Comparison of ENCODE assay signal across 11 cellular contexts in the genomic region with DNA sequence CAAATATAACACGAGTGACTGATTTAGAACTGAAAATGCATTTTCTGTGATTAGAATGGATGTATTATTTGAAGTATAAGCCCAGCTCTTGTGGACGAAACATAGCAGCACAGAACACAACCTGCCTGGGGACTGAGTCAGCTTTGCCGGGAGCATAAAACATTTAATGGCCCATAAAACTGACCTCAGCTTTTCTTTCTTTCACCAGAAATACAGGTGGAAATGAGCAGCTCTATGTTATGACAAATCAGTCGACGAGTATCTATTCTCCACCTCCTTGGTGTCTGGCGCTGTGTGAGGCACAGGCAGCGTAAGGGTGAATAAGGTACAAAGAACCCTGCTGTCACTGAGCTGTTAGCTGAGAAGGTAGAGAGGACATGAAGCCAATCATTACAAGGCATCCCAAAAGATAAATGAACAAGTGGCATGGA.
DNase-seq lines count a peak whose midpoint lies in the region; ATAC-seq, FAIRE-seq and TF ChIP-seq lines count a peak whose summit lies in the region.
"Had no signal": no experiment of that assay in that cellular context is flagged by ENCODE, and none has a peak within 500 bp of the region (broad histone marks: within the 10 kb centered on the region; RNA-seq: fewer than 3 reads in every experiment).

No MANE protein-coding gene starts in this region.

- peak overlapping the region in 1 of 2 experiments; percentile 22; a peak in 2 of 4 replicates for H4K8ac ChIP-seq in IMR-90 (ENCODE audit: low read depth in 2 of 2, low read length in 2 of 2)

- no peaks in the 10 kb centered on the region for H3K4me1 Mint-ChIP-seq in naive thymus-derived CD8-positive, alpha-beta T cell
- H3K4me1 Mint-ChIP-seq: memory B cell had no signal

- no peak overlapping the region for H3K4me2 ChIP-seq in IMR-90 (ENCODE audit: low read depth, low read length)
- peak overlapping the region; percentile 80 for H3K4me2 ChIP-seq in mammary epithelial cell (ENCODE audit: insufficient read depth, low read depth, low read length)

- CTCF ChIA-PET in IMR-90 (lab: Yijun Ruan, JAX): interaction anchor here (1.6 kb wide), 1 partner anchor 10 kb away, joined by 6 read pairs; no protein-coding TSS in a partner anchor
- CTCF ChIA-PET in mammary epithelial cell (lab: Charles Lee; ENCODE audit: low non-redundant PET): interaction anchor here (0.8 kb wide), 1 partner anchor 319 kb away, joined by 3 read pairs; no protein-coding TSS in a partner anchor

- H3K27me3 ChIP-seq in ACC112 (ENCODE audit: insufficient read depth, low read length) (no peaks in the 10 kb centered on the region), IMR-90 (ENCODE audit: control insufficient read depth, insufficient read depth, low read length) (no peaks in the 10 kb centered on the region), mammary epithelial cell (ENCODE audit: insufficient read depth, low read length) (no peaks in the 10 kb centered on the region), SJCRH30 (no peaks in the 10 kb centered on the region)
- H3K27me3 ChIP-seq: BE2C had no signal

- intact Hi-C loops in IMR-90 (cut with micrococcal nuclease) (no loop called here), mammary epithelial cell (cut with micrococcal nuclease) (loop anchor here (1.0 to 2.0 kb wide), 2 partner anchors 116 to 544 kb away; no protein-coding TSS in a partner anchor), left colon (cut with DNase I, micrococcal nuclease) (no loop called here)

- BruUV-seq in IMR-90 (replicated peaks; lab: Mats Ljungman, UMichigan) (no TSS peak), mammary epithelial cell (replicated peaks; lab: Mats Ljungman, UMichigan) (no TSS peak)

- peaks cover 34% of the 10 kb centered on the region for H3K4me1 ChIP-seq in ACC112 (ENCODE audit: control insufficient read depth, insufficient read depth, low read length, unreplicated experiment)
- peaks cover 6% of the 10 kb centered on the region for H3K4me1 ChIP-seq in IMR-90 (ENCODE audit: control insufficient read depth, insufficient read depth, low read length)
- peaks cover 40% of the 10 kb centered on the region for H3K4me1 ChIP-seq in mammary epithelial cell (ENCODE audit: insufficient read depth, low read length)
- H3K4me1 ChIP-seq in SJCRH30: no peaks in the 10 kb centered on the region
- H3K4me1 ChIP-seq: BE2C had no signal

- no peak overlapping the region for H2AFZ ChIP-seq in ACC112 (ENCODE audit: low read length, unreplicated experiment)
- peak overlapping the region; percentile 44 for H2AFZ ChIP-seq in IMR-90 (replicated peaks; ENCODE audit: low read length, poor library complexity)
- peak overlapping the region; percentile 49 for H2AFZ ChIP-seq in mammary epithelial cell (ENCODE audit: low read depth, low read length)

- H3K9me3 Mint-ChIP-seq in naive thymus-derived CD8-positive, alpha-beta T cell: no peaks in the 10 kb centered on the region
- H3K9me3 Mint-ChIP-seq: memory B cell had no signal

- H3K27ac ChIP-seq in ACC112 (ENCODE audit: low read depth, low read length) (peak overlapping the region; percentile 58), IMR-90 (ENCODE audit: insufficient read depth, low read length) (no peak overlapping the region), mammary epithelial cell (ENCODE audit: insufficient read depth, low read depth, low read length) (peak overlapping the region; percentile 100), SJCRH30 (no peak overlapping the region)

- POLR2A ChIA-PET in IMR-90 (lab: Charles Lee; ENCODE audit: unreplicated experiment): no interaction called here
- POLR2A ChIA-PET in naive thymus-derived CD8-positive, alpha-beta T cell (lab: Charles Lee): no interaction called here

- peak overlapping the region; percentile 13; the same call in 1 of the 2 replicates for H4K5ac ChIP-seq in IMR-90 (ENCODE audit: low read depth, low read length)

- H3K9ac ChIP-seq in IMR-90 (ENCODE audit: low read depth, low read length) (no peak overlapping the region), mammary epithelial cell (ENCODE audit: insufficient read depth, low read length) (peak overlapping the region; percentile 97)

- no peak overlapping the region for H3K23ac ChIP-seq in IMR-90 (ENCODE audit: low read depth, low read length)

- H4K20me1 ChIP-seq in IMR-90 (ENCODE audit: insufficient read depth, low read length) (no peaks in the 10 kb centered on the region), mammary epithelial cell (ENCODE audit: insufficient read depth, low read length) (no peaks in the 10 kb centered on the region)

- TF ChIP-seq CTCF in IMR-90 (conservative IDR thresholded peaks at IDR 0.05; ENCODE audit: low read depth, low read length) (no peak), mammary epithelial cell (conservative IDR thresholded peaks at IDR 0.05 in 1 of 2, IDR thresholded peaks at IDR 0.05 in 1 of 2; ENCODE audit: extremely low read depth in 1 of 2, insufficient read depth in 1 of 2, low read depth in 1 of 2, low read length in 2 of 2) (no peak)

- peak overlapping the region; percentile 60; the same call in 1 of the 2 replicates for H2BK120ac ChIP-seq in IMR-90 (ENCODE audit: low read depth, low read length)

- peaks cover 12% of the 10 kb centered on the region for H3K9me1 ChIP-seq in IMR-90 (ENCODE audit: insufficient read depth, low read length)

- H3K4ac ChIP-seq in IMR-90 (ENCODE audit: low read depth, low read length): peak overlapping the region; percentile 79

- H3K27me3 Mint-ChIP-seq in naive thymus-derived CD8-positive, alpha-beta T cell: peaks cover 4 to 16% (median 8%) of the 10 kb centered on the region in 5 donors

- 100% methylated on average over 1 of the region's 7 CpGs; no CpG with 5 or more reads in 1 of the 2 experiments for WGBS in IMR-90 (ENCODE audit: extremely low coverage in 2 of 2, insufficient read length in 1 of 2), 2 experiments
- WGBS in mammary epithelial cell (ENCODE audit: low coverage, missing lambda C conversion rate): 1% methylated on average over 7 of the region's 7 CpGs

- TF ChIP-seq RAD21 in IMR-90 (IDR thresholded peaks at IDR 0.05; ENCODE audit: low read length): no peak

- dilution Hi-C loops in IMR-90 (cut with HindIII; ENCODE audit: low sequenced_read_pairs, unreplicated experiment) (no loop called here), mammary epithelial cell (cut with HindIII; ENCODE audit: low sequenced_read_pairs) (no loop called here)

- peak overlapping the region; percentile 67; the same call in 1 of the 2 replicates for H4K91ac ChIP-seq in IMR-90 (ENCODE audit: insufficient read depth, low read depth, low read length)

- no peaks in the 10 kb centered on the region for H3K9me3 ChIP-seq in IMR-90 (ENCODE audit: control insufficient read depth, insufficient read depth, low read length)
- no peaks in the 10 kb centered on the region for H3K9me3 ChIP-seq in mammary epithelial cell (replicated peaks; ENCODE audit: insufficient read depth, low read length)
- no peaks in the 10 kb centered on the region for H3K9me3 ChIP-seq in SJCRH30 (replicated peaks)
- H3K9me3 ChIP-seq: BE2C had no signal

- ATAC-seq in IMR-90 (ENCODE audit: low read depth) (no peak), left colon (peak; percentile 90)
- no peak for ATAC-seq in naive thymus-derived CD8-positive, alpha-beta T cell

- no peak overlapping the region for H3K56ac ChIP-seq in IMR-90 (ENCODE audit: extremely low read depth, insufficient read depth, low read length)

- peak overlapping the region; percentile 89 for H2AK5ac ChIP-seq in IMR-90 (ENCODE audit: low read depth, low read length)

- peak overlapping the region; percentile 65; the same call in 1 of the 2 replicates for H3K14ac ChIP-seq in IMR-90 (replicated peaks; ENCODE audit: low read depth, low read length)

- DNase-seq in IMR-90: peak; percentile 36
- peak; percentile 96 for DNase-seq in mammary epithelial cell
- DNase-seq in left colon: peak in 1 of 2 donors; percentile 27
- DNase-seq in naive thymus-derived CD8-positive, alpha-beta T cell: no peak
- no peak for DNase-seq in NOMO-1 treated with dmso at 0.1 percent for 144 hours (lab: John Stamatoyannopoulos, UW; ENCODE audit: unreplicated experiment)
- no peak for DNase-seq in frontal cortex (ENCODE audit: low spot score in 2 of 2)
- DNase-seq in SJCRH30: no peak
- DNase-seq: BE2C, NCI-H2107 had no signal

- no peak overlapping the region for H3K4me3 Mint-ChIP-seq in naive thymus-derived CD8-positive, alpha-beta T cell
- H3K4me3 Mint-ChIP-seq: memory B cell had no signal

- H3K4me3 ChIP-seq in ACC112 (ENCODE audit: low read depth, low read length) (no peak overlapping the region; the same call in 1 of the 2 replicates), IMR-90 (ENCODE audit: insufficient read depth, low read depth, low read length) (no peak overlapping the region), mammary epithelial cell (replicated peaks in 1 of 3; ENCODE audit: insufficient read depth in 1 of 3, low read depth in 2 of 3, low read length in 3 of 3) (peak overlapping the region in 1 of 3 experiments; percentile 27), SJCRH30 (no peak overlapping the region)

- peaks cover 0 to 2% (median 0%) of the 10 kb centered on the region in 3 donors for H3K36me3 Mint-ChIP-seq in naive thymus-derived CD8-positive, alpha-beta T cell

- in situ Hi-C loops in IMR-90 (cut with MboI; ENCODE audit: low sequenced_read_pairs): no loop called here
- in situ Hi-C loops in mammary epithelial cell (cut with MboI; ENCODE audit: low sequenced_read_pairs in 2 of 2): loop anchor here in 1 of 2 donors (25.0 kb wide), 1 partner anchor 408 kb away; no protein-coding TSS in a partner anchor

- H3K79me2 ChIP-seq in ACC112 (ENCODE audit: control insufficient read depth, insufficient read depth, low read length, unreplicated experiment): no peaks in the 10 kb centered on the region
- H3K79me2 ChIP-seq in mammary epithelial cell (ENCODE audit: insufficient read depth, low read length): no peaks in the 10 kb centered on the region

- H2BK20ac ChIP-seq in IMR-90 (ENCODE audit: low read depth, low read length): peak overlapping the region; percentile 74; the same call in 1 of the 2 replicates

- no peak for TF ChIP-seq POLR2A in IMR-90 (IDR thresholded peaks at IDR 0.05; ENCODE audit: low read depth, low read length)

- no peaks in the 10 kb centered on the region for H3K79me1 ChIP-seq in IMR-90 (ENCODE audit: low read depth in 1 of 2, low read length in 2 of 2)

- H3K36me3 ChIP-seq in ACC112 (ENCODE audit: insufficient read depth, low read length): no peaks in the 10 kb centered on the region
- no peaks in the 10 kb centered on the region for H3K36me3 ChIP-seq in IMR-90 (ENCODE audit: control insufficient read depth, insufficient read depth, low read length)
- no peaks in the 10 kb centered on the region for H3K36me3 ChIP-seq in mammary epithelial cell (ENCODE audit: insufficient read depth, low read length)
- H3K36me3 ChIP-seq in SJCRH30: no peaks in the 10 kb centered on the region
- H3K36me3 ChIP-seq: BE2C had no signal

- no peak overlapping the region for H3K27ac Mint-ChIP-seq in naive thymus-derived CD8-positive, alpha-beta T cell
- H3K27ac Mint-ChIP-seq: memory B cell had no signal

- peak overlapping the region; percentile 29 for H2AK9ac ChIP-seq in IMR-90 (replicated peaks; ENCODE audit: low read depth, low read length, poor library complexity)

- FAIRE-seq in frontal cortex (lab: Jason Lieb, UNC): no peak

- no peak overlapping the region for H2BK5ac ChIP-seq in IMR-90 (ENCODE audit: low read depth, low read length, poor library complexity, severe bottlenecking)

- H2BK15ac ChIP-seq in IMR-90 (ENCODE audit: low read depth, low read length): peak overlapping the region; percentile 92; the same call in 1 of the 3 replicates

- H3K18ac ChIP-seq in IMR-90 (ENCODE audit: low read depth, low read length): no peak overlapping the region

Comparison
In these comparisons a context has a peak if more than half of its experiments do, and no peak if none do; other contexts are left out.
1. H3K27ac ChIP-seq: peak in ACC112 (single experiment) and mammary epithelial cell (single experiment); none in IMR-90 (single experiment) and SJCRH30 (single experiment).
2. DNase-seq: peak in IMR-90 (single experiment) and mammary epithelial cell (single experiment); none in naive thymus-derived CD8-positive, alpha-beta T cell (0 of 10), NOMO-1 treated with dmso at 0.1 percent for 144 hours (single experiment), frontal cortex (0 of 2) and SJCRH30 (0 of 2).